8 cellular contexts compared by ENCODE assay signal in genomic region chr7:116786791-116787443, GRCh38.
DNase-seq lines count a peak whose midpoint lies in the region; ATAC-seq and TF ChIP-seq lines count a peak whose summit lies in the region.

No MANE protein-coding gene starts in this region.

- DNase-seq in D341Med (ENCODE audit: low spot score) (peak; percentile 33), foreskin fibroblast (peak; percentile 44 to 69), thyroid gland (peak; percentile 29 to 37), NCI-H446 treated with DMSO at 0.1 percent for 48 hours (lab: John Stamatoyannopoulos, UW) (no peak), COLO829 (ENCODE audit: low spot score) (no peak)

- no peaks in the 10 kb centered on the region for H3K4me1 ChIP-seq in OCI-LY1 (ENCODE audit: insufficient read depth, low read length, severe bottlenecking)
- H3K4me1 ChIP-seq in thyroid gland = no peaks in the 10 kb centered on the region

- H3K9ac ChIP-seq in OCI-LY1 (ENCODE audit: low read length) = no peak overlapping the region

- H3K9me3 ChIP-seq in OCI-LY1 (ENCODE audit: low read length) = no peaks in the 10 kb centered on the region
- H3K9me3 ChIP-seq in thyroid gland = no peaks in the 10 kb centered on the region

- no peak overlapping the region for H3K4me2 ChIP-seq in OCI-LY1 (ENCODE audit: low read length)

- ATAC-seq in GM18868 (IDR thresholded peaks at IDR 0.05; ENCODE audit: unreplicated experiment) = peak; percentile 99
- peak; percentile 99 for ATAC-seq in HG02938 (IDR thresholded peaks at IDR 0.05; ENCODE audit: unreplicated experiment)

- H3K27ac ChIP-seq in OCI-LY1 (ENCODE audit: low read depth, low read length, poor library complexity, severe bottlenecking) (no peak overlapping the region), thyroid gland (no peak overlapping the region)

- no peaks in the 10 kb centered on the region for H3K79me2 ChIP-seq in OCI-LY1 (ENCODE audit: insufficient read depth, low read length)

- intact Hi-C loops in thyroid gland (cut with DNase I) = loop anchor here (10.0 kb wide), 1 partner anchor 112 kb away; the partner anchor contains the start of gene MET

- H3K9me2 ChIP-seq in OCI-LY1 (ENCODE audit: low read depth, low read length) = no peaks in the 10 kb centered on the region

- no peak for TF ChIP-seq POLR2A in thyroid gland (IDR thresholded peaks at IDR 0.05)

- no peaks in the 10 kb centered on the region for H3K36me3 ChIP-seq in OCI-LY1 (ENCODE audit: insufficient read depth, low read length)
- no peaks in the 10 kb centered on the region for H3K36me3 ChIP-seq in thyroid gland

- H3F3A ChIP-seq in OCI-LY1 (ENCODE audit: insufficient read depth, low read length) = no peaks in the 10 kb centered on the region

- no peak overlapping the region for H3K4me3 ChIP-seq in OCI-LY1 (ENCODE audit: low read depth, low read length, poor library complexity, severe bottlenecking)
- H3K4me3 ChIP-seq in foreskin fibroblast (ENCODE audit: low read depth in 1 of 2, low read length in 2 of 2) = no peak overlapping the region
- H3K4me3 ChIP-seq in thyroid gland (replicated peaks in 1 of 3) = no peak overlapping the region

- H3K27me3 ChIP-seq in OCI-LY1 (ENCODE audit: insufficient read depth, low read length) = no peaks in the 10 kb centered on the region
- no peaks in the 10 kb centered on the region for H3K27me3 ChIP-seq in thyroid gland

- TF ChIP-seq CTCF in OCI-LY1 (IDR thresholded peaks at IDR 0.05; ENCODE audit: low read length) = peak; percentile 86
- TF ChIP-seq CTCF in foreskin fibroblast (IDR thresholded peaks at IDR 0.05; ENCODE audit: low read depth, low read length) = peak; percentile 24
- TF ChIP-seq CTCF in thyroid gland (IDR thresholded peaks at IDR 0.05) = peak in 4 of 6 experiments; percentile 53 to 81 (median 62)

- H4K20me1 ChIP-seq in OCI-LY1 (ENCODE audit: insufficient read depth, low read length) = no peaks in the 10 kb centered on the region

- 52 to 57% methylated on average over 2 of the region's 2 CpGs for WGBS in thyroid gland, 2 donors

- no peak overlapping the region for H2AFZ ChIP-seq in OCI-LY1 (ENCODE audit: low read length)

Comparison
In these comparisons a context has a peak if more than half of its experiments do, and no peak if none do; other contexts are left out.
1. DNase-seq: peak in D341Med (single experiment), foreskin fibroblast (2 of 2) and thyroid gland (2 of 2); none in NCI-H446 treated with DMSO at 0.1 percent for 48 hours (single experiment) and COLO829 (single experiment).
2. CTCF ChIP-seq: peak in every context shown above with its lines; median percentile 86 in OCI-LY1; 62 in thyroid gland; 24 in foreskin fibroblast.